2 cellular contexts compared by ENCODE assay signal in the genomic region with DNA sequence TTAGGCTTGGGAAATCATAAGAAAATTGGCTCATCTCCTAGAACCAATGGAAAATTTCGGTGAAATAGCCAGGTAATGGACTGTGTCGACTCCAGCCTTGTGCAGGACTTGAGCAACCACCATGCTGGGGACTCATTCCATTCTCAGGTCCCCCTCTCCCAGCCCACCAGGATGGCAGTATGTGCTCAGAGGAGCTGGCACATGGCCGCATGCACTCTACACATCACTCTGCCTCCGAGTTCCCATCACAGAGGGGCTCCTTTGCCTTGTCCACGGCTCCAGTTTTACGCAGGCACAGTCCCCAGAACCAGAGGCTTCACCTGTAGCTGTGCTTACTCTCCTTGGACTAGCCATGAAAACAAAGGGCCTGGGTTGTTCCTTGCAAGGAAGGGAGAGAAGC.
TF ChIP-seq lines count a peak whose summit lies in the region.

No MANE protein-coding gene starts in this region.

TF ChIP-seq in GM23338, 12 proteins besides CTCF, POLR2A, EP300 and RAD21 (continues in another document):
- TF ChIP-seq, protein P1, sequence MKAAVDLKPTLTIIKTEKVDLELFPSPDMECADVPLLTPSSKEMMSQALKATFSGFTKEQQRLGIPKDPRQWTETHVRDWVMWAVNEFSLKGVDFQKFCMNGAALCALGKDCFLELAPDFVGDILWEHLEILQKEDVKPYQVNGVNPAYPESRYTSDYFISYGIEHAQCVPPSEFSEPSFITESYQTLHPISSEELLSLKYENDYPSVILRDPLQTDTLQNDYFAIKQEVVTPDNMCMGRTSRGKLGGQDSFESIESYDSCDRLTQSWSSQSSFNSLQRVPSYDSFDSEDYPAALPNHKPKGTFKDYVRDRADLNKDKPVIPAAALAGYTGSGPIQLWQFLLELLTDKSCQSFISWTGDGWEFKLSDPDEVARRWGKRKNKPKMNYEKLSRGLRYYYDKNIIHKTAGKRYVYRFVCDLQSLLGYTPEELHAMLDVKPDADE (IDR thresholded peaks at IDR 0.05) = no peak
- TF ChIP-seq JUNB (IDR thresholded peaks at IDR 0.05; ENCODE audit: unreplicated experiment) (no peak), ZNF114 (CRISPR knock-in tag; IDR thresholded peaks at IDR 0.05) (no peak), CREB1 (CRISPR knock-in tag; IDR thresholded peaks at IDR 0.05; ENCODE audit: low read depth) (no peak), NANOG (IDR thresholded peaks at IDR 0.05; ENCODE audit: borderline replicate concordance) (no peak), POLR2AphosphoS5 (IDR thresholded peaks at IDR 0.05; ENCODE audit: low read depth) (no peak), ZNF331 (CRISPR knock-in tag; IDR thresholded peaks at IDR 0.05; ENCODE audit: low read depth) (no peak), EZH2phosphoT487 (IDR thresholded peaks at IDR 0.05; ENCODE audit: unreplicated experiment) (no peak), STAT1 (IDR thresholded peaks at IDR 0.05; ENCODE audit: unreplicated experiment) (no peak)
- TF ChIP-seq, protein P2, sequence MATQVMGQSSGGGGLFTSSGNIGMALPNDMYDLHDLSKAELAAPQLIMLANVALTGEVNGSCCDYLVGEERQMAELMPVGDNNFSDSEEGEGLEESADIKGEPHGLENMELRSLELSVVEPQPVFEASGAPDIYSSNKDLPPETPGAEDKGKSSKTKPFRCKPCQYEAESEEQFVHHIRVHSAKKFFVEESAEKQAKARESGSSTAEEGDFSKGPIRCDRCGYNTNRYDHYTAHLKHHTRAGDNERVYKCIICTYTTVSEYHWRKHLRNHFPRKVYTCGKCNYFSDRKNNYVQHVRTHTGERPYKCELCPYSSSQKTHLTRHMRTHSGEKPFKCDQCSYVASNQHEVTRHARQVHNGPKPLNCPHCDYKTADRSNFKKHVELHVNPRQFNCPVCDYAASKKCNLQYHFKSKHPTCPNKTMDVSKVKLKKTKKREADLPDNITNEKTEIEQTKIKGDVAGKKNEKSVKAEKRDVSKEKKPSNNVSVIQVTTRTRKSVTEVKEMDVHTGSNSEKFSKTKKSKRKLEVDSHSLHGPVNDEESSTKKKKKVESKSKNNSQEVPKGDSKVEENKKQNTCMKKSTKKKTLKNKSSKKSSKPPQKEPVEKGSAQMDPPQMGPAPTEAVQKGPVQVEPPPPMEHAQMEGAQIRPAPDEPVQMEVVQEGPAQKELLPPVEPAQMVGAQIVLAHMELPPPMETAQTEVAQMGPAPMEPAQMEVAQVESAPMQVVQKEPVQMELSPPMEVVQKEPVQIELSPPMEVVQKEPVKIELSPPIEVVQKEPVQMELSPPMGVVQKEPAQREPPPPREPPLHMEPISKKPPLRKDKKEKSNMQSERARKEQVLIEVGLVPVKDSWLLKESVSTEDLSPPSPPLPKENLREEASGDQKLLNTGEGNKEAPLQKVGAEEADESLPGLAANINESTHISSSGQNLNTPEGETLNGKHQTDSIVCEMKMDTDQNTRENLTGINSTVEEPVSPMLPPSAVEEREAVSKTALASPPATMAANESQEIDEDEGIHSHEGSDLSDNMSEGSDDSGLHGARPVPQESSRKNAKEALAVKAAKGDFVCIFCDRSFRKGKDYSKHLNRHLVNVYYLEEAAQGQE (IDR thresholded peaks at IDR 0.05; ENCODE audit: unreplicated experiment) = no peak

TF ChIP-seq in H1, 55 proteins besides CTCF, POLR2A, EP300 and RAD21 (continued from another document):
- TF ChIP-seq RBBP5 (IDR thresholded peaks at IDR 0.05; ENCODE audit: borderline replicate concordance, low read depth, low read length) = no peak
- no peak for TF ChIP-seq SP1 (IDR thresholded peaks at IDR 0.05; ENCODE audit: low read depth, low read length)
- TF ChIP-seq HDAC2 (IDR thresholded peaks at IDR 0.05; ENCODE audit: borderline replicate concordance in 1 of 2, low read depth in 2 of 2, low read length in 2 of 2) = no peak
- no peak for TF ChIP-seq TBP (IDR thresholded peaks at IDR 0.05; ENCODE audit: low read depth, low read length)
- TF ChIP-seq NRF1 (IDR thresholded peaks at IDR 0.05; ENCODE audit: low read depth, low read length) = no peak
- no peak for TF ChIP-seq RNF2 (IDR thresholded peaks at IDR 0.05; ENCODE audit: borderline replicate concordance, low read depth, low read length, missing control alignments, poor library complexity, severe bottlenecking)
- no peak for TF ChIP-seq SIRT6 (IDR thresholded peaks at IDR 0.05; ENCODE audit: low read length)
- no peak for TF ChIP-seq POLR2AphosphoS5 (IDR thresholded peaks at IDR 0.05; ENCODE audit: low read depth, low read length)
- no peak for TF ChIP-seq MAX (IDR thresholded peaks at IDR 0.05)
- no peak for TF ChIP-seq JUND (IDR thresholded peaks at IDR 0.05; ENCODE audit: low read length)
- TF ChIP-seq PHF8 (conservative IDR thresholded peaks at IDR 0.05; ENCODE audit: low read depth, low read length) = no peak
- TF ChIP-seq E2F6 (IDR thresholded peaks at IDR 0.05) = no peak
